ENCODE assay signal across 9 cellular contexts in the genomic region with DNA sequence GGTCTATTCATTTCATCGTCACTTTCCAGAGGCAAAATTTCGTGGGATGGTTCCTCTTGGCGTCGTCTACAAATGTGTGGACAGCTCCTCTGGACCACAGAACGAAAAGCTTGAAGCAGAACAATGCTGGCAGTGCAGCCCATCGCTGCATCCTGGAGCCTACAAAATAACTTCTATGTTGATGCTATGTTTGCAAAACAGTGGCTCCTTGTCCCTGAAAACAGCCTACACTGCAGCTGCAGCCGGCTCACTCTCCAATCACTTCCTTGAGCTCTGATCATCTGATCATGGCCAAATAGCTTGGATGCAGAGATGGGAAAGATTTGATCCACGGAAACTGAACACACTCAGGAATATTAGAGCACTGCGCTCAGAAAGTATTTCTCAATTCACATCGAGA.
DNase-seq lines count a peak whose midpoint lies in the region; ATAC-seq and TF ChIP-seq lines count a peak whose summit lies in the region.
"Had no signal": no experiment of that assay in that cellular context is flagged by ENCODE, and none has a peak within 500 bp of the region (broad histone marks: within the 10 kb centered on the region; RNA-seq: fewer than 3 reads in every experiment).

No MANE protein-coding gene starts in this region.

- H3K79me2 ChIP-seq in H9 (ENCODE audit: insufficient read depth, low read length), result no peaks in the 10 kb centered on the region

- no peak overlapping the region for H3K4ac ChIP-seq in H9 (ENCODE audit: low read depth, low read length)

- H3K9me3 Mint-ChIP-seq in H9, result no peaks in the 10 kb centered on the region

- H3K14ac ChIP-seq in H9 (ENCODE audit: insufficient read depth, low read length), result no peak overlapping the region

- no peak overlapping the region for H2BK5ac ChIP-seq in H9 (ENCODE audit: insufficient read length, low read length)

- no peaks in the 10 kb centered on the region for H3K23me2 ChIP-seq in H9 (ENCODE audit: insufficient read length, low read depth, low read length, poor library complexity, severe bottlenecking)

- H2AFZ ChIP-seq in H9 (ENCODE audit: low read length), result no peak overlapping the region

- no peak overlapping the region for H4K5ac ChIP-seq in H9 (ENCODE audit: insufficient read length, low read depth, low read length)

- no peaks in the 10 kb centered on the region for H4K20me1 ChIP-seq in H9 (ENCODE audit: control insufficient read depth, insufficient read depth, insufficient read length)

- no peak overlapping the region for H2BK120ac ChIP-seq in H9 (ENCODE audit: low read depth, low read length, poor library complexity, severe bottlenecking)

- no peak overlapping the region for H4K91ac ChIP-seq in H9 (ENCODE audit: insufficient read length, low read depth, low read length)

- no peaks in the 10 kb centered on the region for H3K9me3 ChIP-seq in H9 (ENCODE audit: control insufficient read depth, low read depth, low read length)

- H3K4me2 ChIP-seq in H9 (ENCODE audit: insufficient read depth, insufficient read length, low read length), result no peak overlapping the region

- H3K36me3 Mint-ChIP-seq in H9 (ENCODE audit: insufficient read depth in 1 of 3, low read depth in 3 of 3), result no peaks in the 10 kb centered on the region

- peaks cover 8 to 14% of the 10 kb centered on the region in 2 experiments; a peak in 3 of 4 replicates for H3K4me1 Mint-ChIP-seq in H9

- H3K9ac ChIP-seq in H9 (ENCODE audit: extremely low read depth, insufficient read length, low read length), result no peak overlapping the region

- WGBS in H9 (ENCODE audit: extremely low coverage, insufficient read length, low lambda C conversion rate), result no CpG with 5 or more reads among the region's 10 CpGs

- ATAC-seq in GM19395 (IDR thresholded peaks at IDR 0.05; ENCODE audit: unreplicated experiment), result no peak
- no peak for ATAC-seq in HG02623 (IDR thresholded peaks at IDR 0.05; ENCODE audit: unreplicated experiment)

- DNase-seq in DMS153 (lab: John Stamatoyannopoulos, UW) (peak; percentile 53), SK-N-DZ (ENCODE audit: low spot score) (peak; percentile 48), fibroblast of the aortic adventitia (ENCODE audit: low read depth) (peak; percentile 58), pons (ENCODE audit: low spot score) (peak; percentile 97), H9 (no peak), RPMI8226 (no peak)
- DNase-seq: activated effector memory CD4-positive, alpha-beta T cell treated with Interleukin-2 at 50 U/mL for 16 hours had no signal

- TF ChIP-seq CTCF in fibroblast of the aortic adventitia (IDR thresholded peaks at IDR 0.05; ENCODE audit: insufficient read depth, low read length), result no peak
- no peak for TF ChIP-seq CTCF in H9 (conservative IDR thresholded peaks at IDR 0.05)

- no peak overlapping the region for H2AK5ac ChIP-seq in H9 (ENCODE audit: insufficient read length, low read length)

- no peak overlapping the region for H3T11ph ChIP-seq in H9 (ENCODE audit: low read length)

- no peak overlapping the region for H3K18ac ChIP-seq in H9 (ENCODE audit: insufficient read length, low read depth, low read length)

- no peak overlapping the region for H3K27ac ChIP-seq in H9 (ENCODE audit: insufficient read length, low read depth, low read length)

- no peak overlapping the region for H4K8ac ChIP-seq in H9 (replicated peaks; ENCODE audit: insufficient read length, low read depth, low read length)

- H3K79me1 ChIP-seq in H9 (ENCODE audit: insufficient read depth, low read depth, low read length, poor library complexity, severe bottlenecking), result no peaks in the 10 kb centered on the region

- H3K4me1 ChIP-seq in H9 (ENCODE audit: insufficient read depth, low read length), result no peaks in the 10 kb centered on the region

- H3K4me3 ChIP-seq in fibroblast of the aortic adventitia (ENCODE audit: low read depth, low read length), result peak overlapping the region; percentile 54

- H3K23ac ChIP-seq in H9 (ENCODE audit: insufficient read length, low read depth, low read length), result no peak overlapping the region

- no peak overlapping the region for H2BK15ac ChIP-seq in H9 (ENCODE audit: low read depth, low read length)

- H3K27ac Mint-ChIP-seq in H9, result no peak overlapping the region

- H3K27me3 ChIP-seq in H9 (ENCODE audit: insufficient read depth, low read length), result no peaks in the 10 kb centered on the region

- no peaks in the 10 kb centered on the region for H3K27me3 Mint-ChIP-seq in H9 (ENCODE audit: low read depth)

- H2BK12ac ChIP-seq in H9 (ENCODE audit: insufficient read length, low read depth, low read length), result no peak overlapping the region

- no peak overlapping the region for H3K56ac ChIP-seq in H9 (ENCODE audit: insufficient read length, low read depth, low read length)

- H2BK20ac ChIP-seq in H9 (ENCODE audit: low read depth, low read length, poor library complexity, severe bottlenecking), result no peak overlapping the region

- no peak overlapping the region for H3K4me3 Mint-ChIP-seq in H9

Comparison
In these comparisons a context has a peak if more than half of its experiments do, and no peak if none do; other contexts are left out.
1. DNase-seq: peak in DMS153 (single experiment), SK-N-DZ (single experiment), fibroblast of the aortic adventitia (single experiment) and pons (single experiment); none in H9 (single experiment) and RPMI8226 (single experiment).